Comparison of ENCODE assay signal across 10 cellular contexts in the genomic region with DNA sequence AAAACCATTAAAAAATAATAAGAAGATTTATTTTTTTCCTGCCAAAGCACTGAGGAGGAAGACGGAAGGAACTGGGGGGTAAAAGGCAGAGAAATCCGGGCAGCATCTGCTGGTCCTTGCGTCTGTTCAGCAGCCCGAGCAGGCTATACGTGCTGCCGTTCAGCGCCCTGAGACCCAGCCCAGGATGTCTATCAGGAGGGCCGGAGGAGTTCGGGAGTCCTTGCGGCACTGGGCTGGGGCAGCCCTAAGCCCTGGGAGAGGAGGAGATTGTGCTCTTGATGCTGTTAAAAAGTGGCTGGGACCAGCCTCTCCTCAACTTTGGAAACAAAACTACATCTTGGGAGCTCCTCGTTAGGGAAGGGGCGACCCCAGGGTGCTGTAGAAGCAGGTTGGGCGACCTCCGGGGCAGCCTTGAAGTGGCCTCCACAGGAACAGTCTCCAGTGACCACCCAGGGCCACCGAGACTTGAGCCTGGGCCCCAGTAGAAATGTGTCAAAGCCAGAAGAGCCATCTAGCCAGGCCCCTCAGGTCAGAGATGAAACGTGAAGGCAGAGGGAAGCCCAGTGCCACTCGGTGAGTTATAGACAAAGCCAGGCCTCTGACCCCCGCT. TPM values are rescaled to one million over a fixed set of nuclear protein-coding genes. Genes with fewer than 3 reads are reported as not detected.
DNase-seq lines count a peak whose midpoint lies in the region; ATAC-seq, FAIRE-seq and TF ChIP-seq lines count a peak whose summit lies in the region.
"Had no signal": no experiment of that assay in that cellular context is flagged by ENCODE, and none has a peak within 500 bp of the region (broad histone marks: within the 10 kb centered on the region; RNA-seq: fewer than 3 reads in every experiment).

No MANE protein-coding gene starts in this region.

- H3K4me1 Mint-ChIP-seq in activated CD8-positive, alpha-beta T cell treated with anti-CD3 and anti-CD28 coated beads, Interleukin-2, amount 10 ng/mL, durations not matched to agents 7 days and 5 days (ENCODE audit: low read depth): peaks cover 50% of the 10 kb centered on the region
- H3K4me1 Mint-ChIP-seq in stimulated activated memory B cell treated with anti-CD40 and anti-IgM and Interleukin-4, amounts not matched to agents 10 μg/mL and 1 μg/mL and 100 μg/mL, for 72 hours: peaks cover 68% of the 10 kb centered on the region

- no peaks in the 10 kb centered on the region for H3K36me3 ChIP-seq in kidney (ENCODE audit: control insufficient read depth in 1 of 2, insufficient read depth in 2 of 2, low read length in 2 of 2)

- DNase-seq in HL-60 (ENCODE audit: low read depth in 1 of 2, low spot score in 1 of 2) (no peak), kidney (peak; percentile 70), occipital lobe (lab: John Stamatoyannopoulos, UW) (no peak), NCI-H2196 treated with DMSO at 0.1 percent for 48 hours (lab: John Stamatoyannopoulos, UW; ENCODE audit: unreplicated experiment) (no peak), SKM-1 (lab: John Stamatoyannopoulos, UW; ENCODE audit: unreplicated experiment) (no peak)
- no peak for DNase-seq in activated CD8-positive, alpha-beta T cell treated with anti-CD3 and anti-CD28 coated beads, Interleukin-2, amount 10 ng/mL, durations not matched to agents 7 days and 5 days
- no peak for DNase-seq in stimulated activated CD4-positive, alpha-beta T cell treated with anti-CD3 and anti-CD28 coated beads, Interleukin-4, amount 100 ng/mL, for 4 hours
- DNase-seq: NCI-H1105 treated with DMSO at 0.1 percent for 48 hours had no signal

- H3K27ac ChIP-seq in HL-60 (replicated peaks) (peak overlapping the region; percentile 38), kidney (ENCODE audit: low read depth in 2 of 2, low read length in 2 of 2) (peak overlapping the region; percentile 57 to 71)

- CTCF ChIA-PET in activated CD8-positive, alpha-beta T cell treated with anti-CD3 and anti-CD28 coated beads, Interleukin-2, amount 10 ng/mL, durations not matched to agents 7 days and 5 days (lab: Charles Lee): interaction anchor here (0.6 to 5.8 kb wide), 10 partner anchors 11 to 147 kb away, joined by 3 to 23 read pairs (median 4); a partner anchor contains a TSS

- no peak overlapping the region for H3K9ac ChIP-seq in kidney (ENCODE audit: low read length in 2 of 2)

- TF ChIP-seq CTCF in HL-60 (IDR thresholded peaks at IDR 0.05; ENCODE audit: insufficient read depth, low read length): no peak
- no peak for TF ChIP-seq CTCF in kidney (IDR thresholded peaks at IDR 0.05; ENCODE audit: borderline replicate concordance, extremely low read depth, insufficient read depth)

- H3K4me1 ChIP-seq in kidney (ENCODE audit: control insufficient read depth in 1 of 2, insufficient read depth in 1 of 2, low read depth in 1 of 2, low read length in 2 of 2): peaks cover 0 to 15% of the 10 kb centered on the region in 2 donors

- H3K27me3 ChIP-seq in HL-60 (ENCODE audit: insufficient read depth, poor library complexity, severe bottlenecking): no peaks in the 10 kb centered on the region

- no peak for FAIRE-seq in kidney (lab: Jason Lieb, UNC)
- FAIRE-seq: endometrium had no signal

- peak overlapping the region; percentile 91 for H3K27ac Mint-ChIP-seq in activated CD8-positive, alpha-beta T cell treated with anti-CD3 and anti-CD28 coated beads, Interleukin-2, amount 10 ng/mL, durations not matched to agents 7 days and 5 days
- H3K27ac Mint-ChIP-seq in stimulated activated memory B cell treated with anti-CD40 and anti-IgM and Interleukin-4, amounts not matched to agents 10 μg/mL and 1 μg/mL and 100 μg/mL, for 72 hours: peak overlapping the region; percentile 80

- no peak for ATAC-seq in activated CD8-positive, alpha-beta T cell treated with anti-CD3 and anti-CD28 coated beads, Interleukin-2, amount 10 ng/mL, durations not matched to agents 7 days and 5 days
- no peak for ATAC-seq in stimulated activated memory B cell treated with anti-CD40 and anti-IgM and Interleukin-4, amounts not matched to agents 10 μg/mL and 1 μg/mL and 100 μg/mL, for 72 hours

- H3K9me3 ChIP-seq in kidney (ENCODE audit: control insufficient read depth in 1 of 2, low read length in 2 of 2): no peaks in the 10 kb centered on the region

- intact Hi-C loops in kidney (cut with DNase I): loop anchor here (10.0 kb wide), 1 partner anchor 144 kb away; no protein-coding TSS in a partner anchor

- no peaks in the 10 kb centered on the region for H3K36me3 Mint-ChIP-seq in activated CD8-positive, alpha-beta T cell treated with anti-CD3 and anti-CD28 coated beads, Interleukin-2, amount 10 ng/mL, durations not matched to agents 7 days and 5 days (ENCODE audit: low read depth)
- no peaks in the 10 kb centered on the region for H3K36me3 Mint-ChIP-seq in stimulated activated memory B cell treated with anti-CD40 and anti-IgM and Interleukin-4, amounts not matched to agents 10 μg/mL and 1 μg/mL and 100 μg/mL, for 72 hours

- H3K27me3 Mint-ChIP-seq in activated CD8-positive, alpha-beta T cell treated with anti-CD3 and anti-CD28 coated beads, Interleukin-2, amount 10 ng/mL, durations not matched to agents 7 days and 5 days (ENCODE audit: low read depth): no peaks in the 10 kb centered on the region
- no peaks in the 10 kb centered on the region for H3K27me3 Mint-ChIP-seq in stimulated activated memory B cell treated with anti-CD40 and anti-IgM and Interleukin-4, amounts not matched to agents 10 μg/mL and 1 μg/mL and 100 μg/mL, for 72 hours

- no peaks in the 10 kb centered on the region for H3K9me3 Mint-ChIP-seq in activated CD8-positive, alpha-beta T cell treated with anti-CD3 and anti-CD28 coated beads, Interleukin-2, amount 10 ng/mL, durations not matched to agents 7 days and 5 days (ENCODE audit: insufficient read depth)
- no peaks in the 10 kb centered on the region for H3K9me3 Mint-ChIP-seq in stimulated activated memory B cell treated with anti-CD40 and anti-IgM and Interleukin-4, amounts not matched to agents 10 μg/mL and 1 μg/mL and 100 μg/mL, for 72 hours

- peak overlapping the region; percentile 70 for H3K4me3 Mint-ChIP-seq in activated CD8-positive, alpha-beta T cell treated with anti-CD3 and anti-CD28 coated beads, Interleukin-2, amount 10 ng/mL, durations not matched to agents 7 days and 5 days
- H3K4me3 Mint-ChIP-seq in stimulated activated memory B cell treated with anti-CD40 and anti-IgM and Interleukin-4, amounts not matched to agents 10 μg/mL and 1 μg/mL and 100 μg/mL, for 72 hours: no peak overlapping the region

- H3K4me3 ChIP-seq in HL-60 (replicated peaks; ENCODE audit: insufficient read depth, low read length) (no peak overlapping the region), kidney (ENCODE audit: low read length in 2 of 2) (no peak overlapping the region)

- POLR2A ChIA-PET in activated CD8-positive, alpha-beta T cell treated with anti-CD3 and anti-CD28 coated beads, Interleukin-2, amount 10 ng/mL, durations not matched to agents 7 days and 5 days (lab: Charles Lee): interaction anchor here (0.9 to 1.0 kb wide), 3 partner anchors 7 to 20 kb away, joined by 3 read pairs; a partner anchor contains a TSS

RNA-seq across cellular contexts. Expression of a gene that starts 14.3 kb away (rescaled TPM):
- under 1 TPM in 1 of 2 experiments, not detected in 1; 0.21 TPM for total RNA-seq in activated CD8-positive, alpha-beta T cell treated with anti-CD3 and anti-CD28 coated beads, Interleukin-2, amount 10 ng/mL, durations not matched to agents 7 days and 5 days
- total RNA-seq in kidney: 9.3 TPM
- polyA plus RNA-seq in kidney (ENCODE audit: insufficient read depth, low read depth, low replicate concordance): 12.1 TPM
- total RNA-seq in occipital lobe: 2.0 TPM

RNA-seq across cellular contexts. Expression of a gene that starts 18.0 kb away (rescaled TPM):
- 1 to 10 TPM; 4.3 to 5.2 TPM for total RNA-seq in activated CD8-positive, alpha-beta T cell treated with anti-CD3 and anti-CD28 coated beads, Interleukin-2, amount 10 ng/mL, durations not matched to agents 7 days and 5 days
- total RNA-seq in kidney: 7.9 TPM
- 3.7 TPM for polyA plus RNA-seq in kidney (ENCODE audit: insufficient read depth, low read depth, low replicate concordance)
- 26.5 TPM for total RNA-seq in occipital lobe

RNA-seq across cellular contexts. Expression of a gene that starts 59.3 kb away (rescaled TPM):
- 100 to 1,000 TPM; 106 to 108 TPM for total RNA-seq in activated CD8-positive, alpha-beta T cell treated with anti-CD3 and anti-CD28 coated beads, Interleukin-2, amount 10 ng/mL, durations not matched to agents 7 days and 5 days
- total RNA-seq in kidney (98.6 TPM), occipital lobe (35.6 TPM)
- 112 TPM for polyA plus RNA-seq in kidney (ENCODE audit: insufficient read depth, low read depth, low replicate concordance)
